Comparison of ENCODE assay signal across 8 cellular contexts in the genomic region with DNA sequence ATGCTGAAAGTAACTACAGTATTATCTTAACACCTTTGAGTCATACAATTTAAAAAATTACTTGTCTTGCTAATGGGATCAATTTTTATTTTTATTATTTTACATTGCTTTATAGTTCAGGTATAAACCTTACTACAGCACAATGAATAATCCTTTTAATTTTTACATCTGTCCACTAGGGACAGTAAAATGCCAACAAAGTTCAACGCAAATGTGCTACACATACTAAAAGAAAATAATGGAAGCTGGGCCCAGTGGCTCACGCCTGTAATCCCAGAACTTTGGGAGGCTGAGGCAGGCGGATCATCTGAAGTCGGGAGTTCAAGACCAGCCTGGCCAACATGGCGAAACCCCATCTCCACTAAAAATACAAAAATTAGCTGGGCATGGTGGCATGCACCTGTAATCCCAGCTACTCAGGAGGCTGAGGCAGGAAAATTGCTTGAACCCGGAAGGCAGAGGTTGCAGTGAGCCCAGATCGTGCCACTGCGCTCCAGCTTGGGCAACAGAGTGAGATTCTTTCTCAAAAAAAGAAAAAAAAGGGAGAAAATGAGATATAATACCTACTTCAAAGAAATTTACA.
DNase-seq lines count a peak whose midpoint lies in the region; ATAC-seq and TF ChIP-seq lines count a peak whose summit lies in the region.
"Not testable (repeated sequence)": the region's sequence is repeated elsewhere in the genome, so short reads cannot be mapped to it uniquely, and the experiment has no call there.

No MANE protein-coding gene starts in this region.

- POLR2A ChIA-PET in activated CD8-positive, alpha-beta T cell treated with anti-CD3 and anti-CD28 coated beads for 36 hours (lab: Charles Lee), result not testable (repeated sequence)

- 90 to 97% methylated on average over 6 to 8 of the region's 8 CpGs for WGBS in endodermal cell (ENCODE audit: insufficient coverage in 1 of 2, insufficient read length in 1 of 2), 2 experiments

- H3F3A ChIP-seq in OCI-LY1 (ENCODE audit: insufficient read depth, low read length), result not testable (repeated sequence)

- not testable (repeated sequence) for H3K4me3 ChIP-seq in Karpas-422 (ENCODE audit: low read length); OCI-LY1 (ENCODE audit: low read depth, low read length, poor library complexity, severe bottlenecking); endodermal cell (ENCODE audit: low read length)

- DNase-seq in AG08395 (ENCODE audit: low spot score) (peak; percentile 2), GM03348 (ENCODE audit: low spot score) (peak; percentile 14), Karpas-422 (peak; percentile 53), iPS-NIHi7 (ENCODE audit: extremely low spot score) (peak; percentile 9)
- not testable (repeated sequence) for DNase-seq in activated CD8-positive, alpha-beta T cell treated with anti-CD3 and anti-CD28 coated beads for 36 hours; endodermal cell; osteocyte (ENCODE audit: extremely low spot score, unreplicated experiment)

- H3K27me3 ChIP-seq in Karpas-422 (ENCODE audit: low read length); OCI-LY1 (ENCODE audit: insufficient read depth, low read length); endodermal cell (ENCODE audit: control insufficient read depth, insufficient read depth, low read length, poor library complexity, severe bottlenecking): not testable (repeated sequence)

- not testable (repeated sequence) for H3K4me3 Mint-ChIP-seq in activated CD8-positive, alpha-beta T cell treated with anti-CD3 and anti-CD28 coated beads for 36 hours; endodermal cell; osteocyte (ENCODE audit: unreplicated experiment)

- H3K36me3 ChIP-seq in Karpas-422 (ENCODE audit: insufficient read depth, low read length), result peaks cover 25% of the 10 kb centered on the region; the same call in 1 of the 2 replicates
- H3K36me3 ChIP-seq in OCI-LY1 (ENCODE audit: insufficient read depth, low read length), result peaks cover 60% of the 10 kb centered on the region
- peaks cover 63% of the 10 kb centered on the region for H3K36me3 ChIP-seq in endodermal cell (ENCODE audit: control insufficient read depth, insufficient read depth, low read length)

- H3K79me2 ChIP-seq in Karpas-422 (ENCODE audit: low read length); OCI-LY1 (ENCODE audit: insufficient read depth, low read length): not testable (repeated sequence)

- H3K9me3 Mint-ChIP-seq in activated CD8-positive, alpha-beta T cell treated with anti-CD3 and anti-CD28 coated beads for 36 hours; endodermal cell; osteocyte (ENCODE audit: unreplicated experiment): not testable (repeated sequence)

- not testable (repeated sequence) for H4K20me1 ChIP-seq in Karpas-422 (ENCODE audit: insufficient read depth, low read depth, low read length); OCI-LY1 (ENCODE audit: insufficient read depth, low read length)

- H3K27ac ChIP-seq in Karpas-422 (ENCODE audit: low read length); OCI-LY1 (ENCODE audit: low read depth, low read length, poor library complexity, severe bottlenecking); endodermal cell (ENCODE audit: low read depth, low read length): not testable (repeated sequence)

- H3K4me2 ChIP-seq in Karpas-422 (ENCODE audit: low read depth, low read length, poor library complexity, severe bottlenecking); OCI-LY1 (ENCODE audit: low read length): not testable (repeated sequence)

- H3K4me1 ChIP-seq in Karpas-422 (ENCODE audit: low read length); OCI-LY1 (ENCODE audit: insufficient read depth, low read length, severe bottlenecking); endodermal cell (ENCODE audit: control insufficient read depth, insufficient read depth, low read length): not testable (repeated sequence)

- H3K27ac Mint-ChIP-seq in activated CD8-positive, alpha-beta T cell treated with anti-CD3 and anti-CD28 coated beads for 36 hours; endodermal cell; osteocyte (ENCODE audit: unreplicated experiment): not testable (repeated sequence)

- H3K4me1 Mint-ChIP-seq in activated CD8-positive, alpha-beta T cell treated with anti-CD3 and anti-CD28 coated beads for 36 hours (ENCODE audit: low read depth); endodermal cell; osteocyte (ENCODE audit: unreplicated experiment): not testable (repeated sequence)

- ATAC-seq in activated CD8-positive, alpha-beta T cell treated with anti-CD3 and anti-CD28 coated beads for 36 hours, result peak; percentile 39

- not testable (repeated sequence) for H3K9me3 ChIP-seq in Karpas-422 (ENCODE audit: low read length); OCI-LY1 (ENCODE audit: low read length); endodermal cell (ENCODE audit: control insufficient read depth, low read length)

- H2AFZ ChIP-seq in Karpas-422 (ENCODE audit: low read length); OCI-LY1 (ENCODE audit: low read length): not testable (repeated sequence)

- peaks cover 31% of the 10 kb centered on the region for H3K36me3 Mint-ChIP-seq in activated CD8-positive, alpha-beta T cell treated with anti-CD3 and anti-CD28 coated beads for 36 hours (ENCODE audit: low read depth)
- H3K36me3 Mint-ChIP-seq in endodermal cell (ENCODE audit: low read depth), result peaks cover 54% of the 10 kb centered on the region
- H3K36me3 Mint-ChIP-seq in osteocyte (ENCODE audit: unreplicated experiment), result peaks cover 38% of the 10 kb centered on the region

- H3K9me2 ChIP-seq in Karpas-422 (replicated peaks; ENCODE audit: insufficient read depth, low read length); OCI-LY1 (ENCODE audit: low read depth, low read length): not testable (repeated sequence)

- intact Hi-C loops in activated CD8-positive, alpha-beta T cell treated with anti-CD3 and anti-CD28 coated beads for 36 hours (cut with micrococcal nuclease), result not testable (repeated sequence)

- TF ChIP-seq CTCF in OCI-LY1 (IDR thresholded peaks at IDR 0.05; ENCODE audit: low read length) (peak; percentile 32; the same call in 1 of the 2 replicates), endodermal cell (conservative IDR thresholded peaks at IDR 0.05) (peak; percentile 69), osteocyte (IDR thresholded peaks at IDR 0.05) (peak; percentile 52)
- peak; percentile 44 for TF ChIP-seq CTCF in activated CD8-positive, alpha-beta T cell treated with anti-CD3 and anti-CD28 coated beads for 36 hours (IDR thresholded peaks at IDR 0.05)

- CTCF ChIA-PET in activated CD8-positive, alpha-beta T cell treated with anti-CD3 and anti-CD28 coated beads for 36 hours (lab: Charles Lee), result interaction anchor here (0.6 to 2.5 kb wide), 8 partner anchors 10 to 286 kb away, joined by 3 to 14 read pairs (median 4); a partner anchor contains a TSS

- H3K27me3 Mint-ChIP-seq in activated CD8-positive, alpha-beta T cell treated with anti-CD3 and anti-CD28 coated beads for 36 hours; endodermal cell (ENCODE audit: insufficient read depth); osteocyte (ENCODE audit: unreplicated experiment): not testable (repeated sequence)

- not testable (repeated sequence) for H3K9ac ChIP-seq in Karpas-422 (ENCODE audit: low read length); OCI-LY1 (ENCODE audit: low read length); endodermal cell (ENCODE audit: extremely low read depth, low read length, poor library complexity, severe bottlenecking)
